ENCODE assay signal across 27 cellular contexts in the genomic region with DNA sequence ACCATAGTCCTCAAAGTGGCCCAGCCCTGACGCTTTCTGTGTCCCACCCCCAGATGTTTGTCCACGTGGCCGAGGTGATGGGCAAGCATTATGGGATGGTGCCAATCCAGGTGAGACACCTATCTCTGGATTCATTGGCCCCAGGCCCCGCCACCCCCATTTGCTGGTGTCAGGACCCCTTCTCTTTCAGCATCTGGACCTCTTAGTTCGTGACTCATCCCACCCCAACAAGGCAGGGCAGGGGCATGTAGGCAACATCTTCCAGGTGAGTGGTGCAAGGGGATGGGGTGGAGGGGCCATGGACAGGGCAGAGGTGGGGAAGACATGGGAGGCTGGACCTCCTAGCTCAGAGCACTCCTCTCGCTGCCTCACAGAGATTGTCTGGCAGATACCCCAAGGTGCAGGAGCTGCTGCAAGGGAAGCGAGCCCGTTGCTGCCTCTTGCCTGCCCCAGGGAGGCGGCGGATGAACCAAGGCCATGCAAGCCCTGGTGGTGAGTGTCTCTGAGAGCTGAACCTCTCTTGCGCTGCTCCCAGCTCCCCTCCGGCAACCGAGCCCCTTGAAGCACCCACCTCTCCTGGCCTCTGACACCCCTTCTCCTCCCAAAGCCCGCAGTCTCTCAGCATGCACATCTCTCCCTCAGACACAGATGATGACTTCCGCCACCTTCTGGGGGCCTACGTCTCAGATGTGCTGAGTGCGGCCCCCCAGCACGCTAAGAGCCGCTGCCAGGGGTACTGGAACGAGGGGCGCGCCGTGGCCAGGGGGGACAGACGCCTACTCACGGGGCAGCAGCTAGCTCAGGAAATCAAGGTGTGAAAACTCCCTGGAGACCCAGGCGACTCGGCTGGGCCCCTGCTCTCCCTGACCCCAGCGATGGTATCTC. TPM values are rescaled to one million over a fixed set of nuclear protein-coding genes. Genes with fewer than 3 reads are reported as not detected.
"Had no signal": no experiment of that assay in that cellular context is flagged by ENCODE, and none has a peak within 500 bp of the region (broad histone marks: within the 10 kb centered on the region; RNA-seq: fewer than 3 reads in every experiment).

No MANE protein-coding gene starts in this region.

- H3K4me3 Mint-ChIP-seq: activated CD4-positive, alpha-beta memory T cell treated with anti-CD3 and anti-CD28 coated beads, Interleukin-2, amount 10 ng/mL, durations not matched to agents 7 days and 5 days; activated CD4-positive, alpha-beta T cell treated with anti-CD3 and anti-CD28 coated beads for 36 hours; activated naive CD4-positive, alpha-beta T cell treated with anti-CD3 and anti-CD28 coated beads, Interleukin-2, amount 10 ng/mL, durations not matched to agents 7 days and 5 days; activated naive CD8-positive, alpha-beta T cell treated with anti-CD3 and anti-CD28 coated beads for 36 hours; activated T-cell treated with anti-CD3 and anti-CD28 coated beads, Interleukin-2, amount 50 U/mL, for 72 hours had no signal

- H3K9me3 ChIP-seq: SK-N-SH had no signal

- H3K4me2 ChIP-seq: SK-N-SH had no signal

- H3K9me3 Mint-ChIP-seq: activated CD4-positive, alpha-beta memory T cell treated with anti-CD3 and anti-CD28 coated beads, Interleukin-2, amount 10 ng/mL, durations not matched to agents 7 days and 5 days; activated naive CD4-positive, alpha-beta T cell treated with anti-CD3 and anti-CD28 coated beads, Interleukin-2, amount 10 ng/mL, durations not matched to agents 7 days and 5 days; activated naive CD8-positive, alpha-beta T cell treated with anti-CD3 and anti-CD28 coated beads for 36 hours; activated T-cell treated with anti-CD3 and anti-CD28 coated beads, Interleukin-2, amount 50 U/mL, for 72 hours; activated T-helper 2 cell treated with anti-CD3 and anti-CD28 coated beads, Interferon-gamma antibody, Interleukin-2, Interleukin-4, amounts not matched to agents 10 μg/mL and 5 μg/mL and 100 μg/mL, durations not matched to agents 14 hours and 24 hours and 36 hours had no signal

- H3K4me1 Mint-ChIP-seq: activated naive CD8-positive, alpha-beta T cell treated with anti-CD3 and anti-CD28 coated beads for 36 hours had no signal

- H3K36me3 ChIP-seq: WERI-Rb-1 had no signal

- H3K27ac Mint-ChIP-seq: activated CD4-positive, alpha-beta memory T cell treated with anti-CD3 and anti-CD28 coated beads, Interleukin-2, amount 10 ng/mL, durations not matched to agents 7 days and 5 days; activated CD4-positive, alpha-beta T cell treated with anti-CD3 and anti-CD28 coated beads for 36 hours; activated naive CD4-positive, alpha-beta T cell treated with anti-CD3 and anti-CD28 coated beads, Interleukin-2, amount 10 ng/mL, durations not matched to agents 7 days and 5 days; activated naive CD8-positive, alpha-beta T cell treated with anti-CD3 and anti-CD28 coated beads for 36 hours; activated T-cell treated with anti-CD3 and anti-CD28 coated beads, Interleukin-2, amount 50 U/mL, for 72 hours; activated T-helper 2 cell treated with anti-CD3 and anti-CD28 coated beads, Interferon-gamma antibody, Interleukin-2, Interleukin-4, amounts not matched to agents 10 μg/mL and 5 μg/mL and 100 μg/mL, durations not matched to agents 14 hours and 24 hours and 36 hours had no signal

- H3K27me3 Mint-ChIP-seq: activated CD4-positive, alpha-beta T cell treated with anti-CD3 and anti-CD28 coated beads for 36 hours; activated naive CD8-positive, alpha-beta T cell treated with anti-CD3 and anti-CD28 coated beads for 36 hours had no signal

- DNase-seq: activated CD4-positive, alpha-beta memory T cell treated with anti-CD3 and anti-CD28 coated beads, Interleukin-2, amount 10 ng/mL, durations not matched to agents 7 days and 5 days; activated CD4-positive, alpha-beta T cell treated with anti-CD3 and anti-CD28 coated beads for 36 hours; activated CD4-positive, alpha-beta T cell treated with anti-CD3 and anti-CD28 coated beads, Interleukin-2, amount 50 U/mL, for 1 hour; activated gamma-delta T cell treated with Interleukin-2 at 50 U/mL for 16 hours; activated naive CD4-positive, alpha-beta T cell treated with anti-CD3 and anti-CD28 coated beads, Interleukin-2, amount 10 ng/mL, durations not matched to agents 7 days and 5 days; activated naive CD8-positive, alpha-beta T cell treated with anti-CD3 and anti-CD28 coated beads for 36 hours; activated T-cell treated with anti-CD3 and anti-CD28 coated beads for 4 hours; activated T-cell treated with anti-CD3 and anti-CD28 coated beads, Interleukin-2, amount 50 U/mL, for 72 hours; anterior cingulate cortex; Kasumi-1; NCI-H1048; NCI-H1417; NCI-H1930; NCI-H2227 treated with DMSO at 0.1 percent for 48 hours; NCI-H526; NCI-H774; OCI-M1; RPMI8226; SK-N-SH; T-helper 1 cell; WERI-Rb-1 had no signal

- H3K9ac ChIP-seq: SK-N-SH had no signal

- H3K36me3 Mint-ChIP-seq: activated naive CD4-positive, alpha-beta T cell treated with anti-CD3 and anti-CD28 coated beads, Interleukin-2, amount 10 ng/mL, durations not matched to agents 7 days and 5 days; activated naive CD8-positive, alpha-beta T cell treated with anti-CD3 and anti-CD28 coated beads for 36 hours had no signal

- H3K27ac ChIP-seq: WERI-Rb-1 had no signal

- ATAC-seq: activated CD4-positive, alpha-beta T cell treated with anti-CD3 and anti-CD28 coated beads for 36 hours; activated T-cell treated with anti-CD3 and anti-CD28 coated beads, Interleukin-2, amount 50 U/mL, for 72 hours; Panc1; Right ventricle myocardium inferior had no signal

RNA-seq across cellular contexts. Expression of a gene that starts 27.6 kb away (rescaled TPM):
- total RNA-seq: activated CD4-positive, alpha-beta memory T cell treated with anti-CD3 and anti-CD28 coated beads, Interleukin-2, amount 10 ng/mL, durations not matched to agents 7 days and 5 days; activated CD4-positive, alpha-beta T cell treated with anti-CD3 and anti-CD28 coated beads for 36 hours; activated CD8-positive, alpha-beta memory T cell treated with anti-CD3 and anti-CD28 coated beads for 36 hours; activated T-helper 2 cell treated with anti-CD3 and anti-CD28 coated beads, Interferon-gamma antibody, Interleukin-2, Interleukin-4, amounts not matched to agents 10 μg/mL and 5 μg/mL and 100 μg/mL, durations not matched to agents 14 hours and 24 hours and 36 hours; NCI-H460; T-helper 2 cell treated with Interferon-gamma antibody and Interleukin-4, amounts not matched to agents 100 ng/mL and 5 ng/mL, for 36 hours had no signal
